Comparison of ENCODE assay signal across 24 cellular contexts in genomic region chr10:30816144-30816811, GRCh38.
A peak's percentile ranks its signal among the peaks of the same experiment; 100 is the strongest.
DNase-seq lines count a peak whose midpoint lies in the region; ATAC-seq and TF ChIP-seq lines count a peak whose summit lies in the region.
"Had no signal": no experiment of that assay in that cellular context is flagged by ENCODE, and none has a peak within 500 bp of the region (broad histone marks: within the 10 kb centered on the region; RNA-seq: fewer than 3 reads in every experiment).

No MANE protein-coding gene starts in this region.

- H3K27ac Mint-ChIP-seq in nephron (peak overlapping the region; percentile 79 to 94 (median 92)), natural killer cell (no peak overlapping the region)
- H3K27ac Mint-ChIP-seq: activated naive CD4-positive, alpha-beta T cell treated with anti-CD3 and anti-CD28 coated beads, Interleukin-2, amount 10 ng/mL, durations not matched to agents 7 days and 5 days; H9; stimulated activated memory B cell treated with anti-CD40 and anti-IgM and Interleukin-4, amounts not matched to agents 10 μg/mL and 1 μg/mL and 100 μg/mL, for 72 hours had no signal

- DNase-seq in ascending aorta (ENCODE audit: low spot score in 2 of 2) (no peak), OCI-M1 (lab: John Stamatoyannopoulos, UW) (no peak), posterior cingulate gyrus (no peak), natural killer cell (no peak), NCI-H2196 (lab: John Stamatoyannopoulos, UW; ENCODE audit: unreplicated experiment) (no peak)
- DNase-seq: activated CD8-positive, alpha-beta memory T cell treated with anti-CD3 and anti-CD28 coated beads for 24 hours; activated naive CD4-positive, alpha-beta T cell treated with anti-CD3 and anti-CD28 coated beads, Interleukin-2, amount 10 ng/mL, durations not matched to agents 7 days and 5 days; activated T-cell treated with anti-CD3 and anti-CD28 coated beads, Interleukin-2, amount 50 U/mL, for 48 hours; effector memory CD4-positive, alpha-beta T cell; EL; H9; left lung; MV-4-11; NCI-H1930; NCI-H510A treated with DMSO at 0.1 percent for 48 hours; T1000; trophoblast cell had no signal

- H3K4me1 Mint-ChIP-seq in nephron (peaks cover 82% of the 10 kb centered on the region), natural killer cell (peaks cover 0 to 7% of the 10 kb centered on the region in 2 donors)
- H3K4me1 Mint-ChIP-seq: stimulated activated memory B cell treated with anti-CD40 and anti-IgM and Interleukin-4, amounts not matched to agents 10 μg/mL and 1 μg/mL and 100 μg/mL, for 72 hours had no signal

- H3K4me3 Mint-ChIP-seq in nephron (no peak overlapping the region), natural killer cell (no peak overlapping the region)
- H3K4me3 Mint-ChIP-seq: activated naive CD4-positive, alpha-beta T cell treated with anti-CD3 and anti-CD28 coated beads, Interleukin-2, amount 10 ng/mL, durations not matched to agents 7 days and 5 days; H9; stimulated activated memory B cell treated with anti-CD40 and anti-IgM and Interleukin-4, amounts not matched to agents 10 μg/mL and 1 μg/mL and 100 μg/mL, for 72 hours had no signal

- H3K9ac ChIP-seq in stomach smooth muscle (ENCODE audit: low read length in 2 of 2): peak overlapping the region in 1 of 2 donors; percentile 58

- TF ChIP-seq CTCF in ascending aorta (IDR thresholded peaks at IDR 0.05): no peak
- no peak for TF ChIP-seq CTCF in nephron (IDR thresholded peaks at IDR 0.05; ENCODE audit: unreplicated experiment in 3 of 3)
- TF ChIP-seq CTCF in natural killer cell (IDR thresholded peaks at IDR 0.05): no peak

- TF ChIP-seq RAD21 in Ishikawa (IDR thresholded peaks at IDR 0.05; ENCODE audit: low read depth): no peak

- no peaks in the 10 kb centered on the region for H3K36me3 ChIP-seq in ascending aorta
- H3K36me3 ChIP-seq in stomach smooth muscle (ENCODE audit: control insufficient read depth in 2 of 2, insufficient read depth in 2 of 2, low read length in 2 of 2): no peaks in the 10 kb centered on the region
- H3K36me3 ChIP-seq: left lung, right atrium auricular region had no signal

- no peak overlapping the region for H3K4me3 ChIP-seq in ascending aorta
- peak overlapping the region; percentile 0 to 22 for H3K4me3 ChIP-seq in stomach smooth muscle (ENCODE audit: low read length in 2 of 2)
- H3K4me3 ChIP-seq: left lung, right atrium auricular region had no signal

- ATAC-seq in natural killer cell: no peak
- ATAC-seq: activated CD4-positive, CD25-positive, alpha-beta regulatory T cell treated with anti-CD3 and anti-CD28 coated beads, Interleukin-2, amount 50 U/mL, for 24 hours; left lung; SK-N-SH treated with all-trans-retinoic acid at 6 μM for 48 hours; stimulated activated memory B cell treated with anti-CD40 and anti-IgM and Interleukin-4, amounts not matched to agents 10 μg/mL and 1 μg/mL and 100 μg/mL, for 72 hours had no signal

- H3K27me3 ChIP-seq in ascending aorta (no peaks in the 10 kb centered on the region), stomach smooth muscle (ENCODE audit: control insufficient read depth in 1 of 2, insufficient read depth in 2 of 2, low read length in 2 of 2) (no peaks in the 10 kb centered on the region)
- H3K27me3 ChIP-seq: left lung, right atrium auricular region had no signal

- H3K27me3 Mint-ChIP-seq in nephron (ENCODE audit: low read depth) (peaks cover 2% of the 10 kb centered on the region), natural killer cell (ENCODE audit: low read depth in 2 of 2) (peaks cover 0 to 15% of the 10 kb centered on the region in 2 donors)

- H3K9me3 Mint-ChIP-seq in nephron (no peaks in the 10 kb centered on the region), natural killer cell (no peaks in the 10 kb centered on the region)
- H3K9me3 Mint-ChIP-seq: activated naive CD4-positive, alpha-beta T cell treated with anti-CD3 and anti-CD28 coated beads, Interleukin-2, amount 10 ng/mL, durations not matched to agents 7 days and 5 days; H9; stimulated activated memory B cell treated with anti-CD40 and anti-IgM and Interleukin-4, amounts not matched to agents 10 μg/mL and 1 μg/mL and 100 μg/mL, for 72 hours had no signal

- no peaks in the 10 kb centered on the region for H3K36me3 Mint-ChIP-seq in nephron (ENCODE audit: low read depth)
- no peaks in the 10 kb centered on the region for H3K36me3 Mint-ChIP-seq in natural killer cell
- H3K36me3 Mint-ChIP-seq: activated naive CD4-positive, alpha-beta T cell treated with anti-CD3 and anti-CD28 coated beads, Interleukin-2, amount 10 ng/mL, durations not matched to agents 7 days and 5 days; stimulated activated memory B cell treated with anti-CD40 and anti-IgM and Interleukin-4, amounts not matched to agents 10 μg/mL and 1 μg/mL and 100 μg/mL, for 72 hours had no signal

- H3K9me3 ChIP-seq in ascending aorta (no peaks in the 10 kb centered on the region), stomach smooth muscle (ENCODE audit: control insufficient read depth in 2 of 2, low read length in 2 of 2) (no peaks in the 10 kb centered on the region)
- H3K9me3 ChIP-seq: left lung, right atrium auricular region had no signal

- intact Hi-C loops in ascending aorta (cut with DNase I) (loop anchor here (5.0 kb wide), 1 partner anchor 171 kb away; no protein-coding TSS in a partner anchor), posterior cingulate gyrus (cut with DNase I) (no loop called here), natural killer cell (cut with micrococcal nuclease) (no loop called here)

- H3K27ac ChIP-seq in ascending aorta (peak overlapping the region; percentile 90 to 94), stomach smooth muscle (ENCODE audit: low read length) (peak overlapping the region; percentile 84)
- H3K27ac ChIP-seq: left lung had no signal

- H3K4me1 ChIP-seq in ascending aorta: peaks cover 14 to 53% of the 10 kb centered on the region in 2 donors
- peaks cover 79% of the 10 kb centered on the region for H3K4me1 ChIP-seq in stomach smooth muscle (ENCODE audit: control insufficient read depth, insufficient read depth, low read length)

- no peak for TF ChIP-seq EP300 in Ishikawa (IDR thresholded peaks at IDR 0.05; ENCODE audit: borderline replicate concordance)

TF ChIP-seq in Ishikawa, 13 proteins besides CTCF, POLR2A, EP300 and RAD21:
- peak; percentile 66 for TF ChIP-seq USF1 (IDR thresholded peaks at IDR 0.05)
- TF ChIP-seq TEAD4 (IDR thresholded peaks at IDR 0.05): no peak
- TF ChIP-seq TAF1 (IDR thresholded peaks at IDR 0.05; ENCODE audit: low read depth): no peak

Comparison
In these comparisons a context has a peak if more than half of its experiments do, and no peak if none do; other contexts are left out.
1. H3K4me3 ChIP-seq: peak in stomach smooth muscle (2 of 2); none in ascending aorta (0 of 2).
2. H3K27ac Mint-ChIP-seq: peak in nephron (3 of 3); none in natural killer cell (0 of 2).